ENCODE assay signal across 18 cellular contexts in genomic region chr2:75284345-75284744, GRCh38.
DNase-seq lines count a peak whose midpoint lies in the region; ATAC-seq, FAIRE-seq and TF ChIP-seq lines count a peak whose summit lies in the region.
"Had no signal": no experiment of that assay in that cellular context is flagged by ENCODE, and none has a peak within 500 bp of the region (broad histone marks: within the 10 kb centered on the region; RNA-seq: fewer than 3 reads in every experiment).

No MANE protein-coding gene starts in this region.

- H2AFZ ChIP-seq in keratinocyte (ENCODE audit: control insufficient read depth, low read length) = no peak overlapping the region

- H3K4me3 ChIP-seq in GM12865 (ENCODE audit: low read depth, low read length) (no peak overlapping the region), keratinocyte (ENCODE audit: control insufficient read depth in 2 of 3, extremely low read depth in 1 of 3, insufficient read depth in 2 of 3, low read depth in 1 of 3, low read length in 3 of 3) (no peak overlapping the region)

- H3K9me3 ChIP-seq in keratinocyte (ENCODE audit: control insufficient read depth, low read depth, low read length) = no peaks in the 10 kb centered on the region
- H3K9me3 ChIP-seq: Caco-2 had no signal

- ATAC-seq in GM18868 (IDR thresholded peaks at IDR 0.05; ENCODE audit: unreplicated experiment) = peak; percentile 66
- ATAC-seq in HG02884 (IDR thresholded peaks at IDR 0.05; ENCODE audit: unreplicated experiment) = peak; percentile 56
- no peak for ATAC-seq in left cardiac atrium

- peak; percentile 17 for FAIRE-seq in keratinocyte (lab: Jason Lieb, UNC)

- H3K9ac ChIP-seq in keratinocyte (ENCODE audit: control insufficient read depth, extremely low read depth, insufficient read depth, low read length) = no peak overlapping the region

- no peaks in the 10 kb centered on the region for H4K20me1 ChIP-seq in keratinocyte (ENCODE audit: control insufficient read depth, extremely low read depth, insufficient read depth, low read length)

- H3K4me2 ChIP-seq in keratinocyte (ENCODE audit: control insufficient read depth, extremely low read depth, insufficient read depth, low read depth, low read length) = no peak overlapping the region

- dilution Hi-C loops in keratinocyte (cut with MboI; ENCODE audit: extremely low pct_ligation_motif_present, low sequenced_read_pairs) = no loop called here

- intact Hi-C loops in left cardiac atrium (cut with DNase I) = no loop called here

- H3K9me1 ChIP-seq in keratinocyte (ENCODE audit: control insufficient read depth, extremely low read depth, insufficient read depth, low read length) = no peaks in the 10 kb centered on the region

- H3K4me1 ChIP-seq in keratinocyte (ENCODE audit: control insufficient read depth, extremely low read depth, insufficient read depth, low read length) = no peaks in the 10 kb centered on the region

- no peaks in the 10 kb centered on the region for H3K27me3 ChIP-seq in keratinocyte (ENCODE audit: control insufficient read depth, extremely low read depth, insufficient read depth, low read length)

- peak; percentile 3 for DNase-seq in GM12865 (ENCODE audit: low read depth)
- DNase-seq in keratinocyte (ENCODE audit: low read depth, low spot score) = no peak
- DNase-seq in left cardiac atrium = no peak
- DNase-seq in HCEC 1CT = no peak
- DNase-seq in NCI-H226 = no peak
- DNase-seq in activated effector memory CD4-positive, alpha-beta T cell treated with anti-CD3 and anti-CD28 coated beads, Interleukin-2, amount 50 U/mL, for 16 hours = no peak
- DNase-seq: AML-193, Caco-2, DMS153, GOT3, KBM-7, MV-4-11, NCI-H1417 treated with DMSO at 0.1 percent for 48 hours, NCI-H2081 treated with DMSO at 0.1 percent for 48 hours, NCI-H510A treated with DMSO at 0.1 percent for 48 hours, NCI-H82 had no signal

- TF ChIP-seq CTCF in GM12865 (IDR thresholded peaks at IDR 0.05; ENCODE audit: insufficient read depth, low read depth, low read length, missing control alignments) = no peak
- TF ChIP-seq CTCF in keratinocyte (optimal IDR thresholded peaks at IDR 0.05 in 1 of 3, IDR thresholded peaks at IDR 0.05 in 1 of 3, conservative IDR thresholded peaks at IDR 0.05 in 1 of 3; ENCODE audit: extremely low read depth in 1 of 3, insufficient read depth in 2 of 3, low read length in 3 of 3) = no peak

- H3K27ac ChIP-seq in keratinocyte (ENCODE audit: control insufficient read depth, insufficient read depth, low read length) = no peak overlapping the region

- H3K36me3 ChIP-seq in keratinocyte (ENCODE audit: control insufficient read depth in 2 of 2, extremely low read depth in 1 of 2, insufficient read depth in 2 of 2, low read length in 2 of 2) = no peaks in the 10 kb centered on the region

- no peaks in the 10 kb centered on the region for H3K79me2 ChIP-seq in keratinocyte (ENCODE audit: control insufficient read depth, insufficient read depth, low read length)

Comparison
In these comparisons a context has a peak if more than half of its experiments do, and no peak if none do; other contexts are left out.
1. ATAC-seq: peak in GM18868 (single experiment) and HG02884 (single experiment); none in left cardiac atrium (0 of 2).